ENCODE assay signal across 8 cellular contexts in the genomic region with DNA sequence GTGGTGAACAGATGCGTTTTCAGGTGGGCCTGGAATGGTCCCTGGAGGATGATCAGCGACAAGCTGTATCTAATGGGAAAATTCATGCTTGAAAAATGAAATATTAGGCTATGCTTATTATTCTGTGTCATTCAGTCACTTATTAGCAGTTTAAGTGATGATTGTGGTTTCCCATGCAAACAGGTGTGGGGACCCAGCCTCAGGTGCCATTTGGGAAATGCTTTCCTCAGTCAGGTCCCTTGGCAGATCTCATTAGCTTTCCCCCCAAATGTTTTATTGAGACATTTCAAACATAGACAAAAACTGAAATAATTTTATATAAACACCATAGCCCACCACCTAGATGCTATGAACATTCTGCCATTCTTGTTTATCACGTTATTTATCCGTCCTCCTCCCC. TPM values are rescaled to one million over a fixed set of nuclear protein-coding genes. Genes with fewer than 3 reads are reported as not detected.
DNase-seq lines count a peak whose midpoint lies in the region; ATAC-seq and TF ChIP-seq lines count a peak whose summit lies in the region.

No MANE protein-coding gene starts in this region.

- no peak overlapping the region for H3K4me3 ChIP-seq in KMS-11 (IDR thresholded peaks at IDR 0.05; ENCODE audit: insufficient read depth, low read depth, low read length)
- peak overlapping the region; percentile 41 for H3K4me3 ChIP-seq in choroid plexus epithelial cell (ENCODE audit: low read depth, low read length)

- peaks cover 31 to 39% of the 10 kb centered on the region in 2 donors for H3K4me1 Mint-ChIP-seq in natural killer cell treated with Interleukin-12 subunit alpha and Interleukin-12 subunit beta and Interleukin-15 and Interleukin-18, amount 100 ng/mL, for 72 hours (ENCODE audit: low read depth in 2 of 2)

- H3K79me2 ChIP-seq in KMS-11 (ENCODE audit: insufficient read depth, low read depth), result no peaks in the 10 kb centered on the region

- no peaks in the 10 kb centered on the region for H3K36me3 ChIP-seq in KMS-11 (ENCODE audit: insufficient read depth)

- H3K9ac ChIP-seq in KMS-11, result peak overlapping the region; percentile 60; the same call in 1 of the 2 replicates

- peak overlapping the region; percentile 94 for H2AFZ ChIP-seq in KMS-11 (ENCODE audit: low read depth)

- H3K27ac Mint-ChIP-seq in natural killer cell treated with Interleukin-12 subunit alpha and Interleukin-12 subunit beta and Interleukin-15 and Interleukin-18, amount 100 ng/mL, for 72 hours, result peak overlapping the region; percentile 89 to 94

- H3K27ac ChIP-seq in C4-2B (peak overlapping the region; percentile 11; the same call in 1 of the 2 replicates), KMS-11 (no peak overlapping the region)

- DNase-seq in choroid plexus epithelial cell (ENCODE audit: low read depth), result no peak
- DNase-seq in natural killer cell treated with Interleukin-12 subunit alpha and Interleukin-12 subunit beta and Interleukin-15 and Interleukin-18, amount 100 ng/mL, for 72 hours (ENCODE audit: low spot score), result no peak
- DNase-seq in SKM-1 (lab: John Stamatoyannopoulos, UW; ENCODE audit: unreplicated experiment), result no peak
- no peak for DNase-seq in NK-92 (lab: John Stamatoyannopoulos, UW; ENCODE audit: unreplicated experiment)
- DNase-seq in SIG-M5 (lab: John Stamatoyannopoulos, UW), result no peak

- H3K27me3 ChIP-seq in KMS-11 (ENCODE audit: insufficient read depth, low read depth), result no peaks in the 10 kb centered on the region

- H4K20me1 ChIP-seq in KMS-11 (ENCODE audit: insufficient read depth), result no peaks in the 10 kb centered on the region

- TF ChIP-seq CTCF in C4-2B (conservative IDR thresholded peaks at IDR 0.05) (no peak), KMS-11 (conservative IDR thresholded peaks at IDR 0.05; ENCODE audit: low read depth, low read length) (no peak), choroid plexus epithelial cell (conservative IDR thresholded peaks at IDR 0.05; ENCODE audit: low read depth, low read length) (no peak)

- no peak for ATAC-seq in natural killer cell treated with Interleukin-12 subunit alpha and Interleukin-12 subunit beta and Interleukin-15 and Interleukin-18, amount 100 ng/mL, for 72 hours
- no peak for ATAC-seq in HG02642 (IDR thresholded peaks at IDR 0.05; ENCODE audit: poor library complexity, unreplicated experiment)

- no peaks in the 10 kb centered on the region for H3K9me3 Mint-ChIP-seq in natural killer cell treated with Interleukin-12 subunit alpha and Interleukin-12 subunit beta and Interleukin-15 and Interleukin-18, amount 100 ng/mL, for 72 hours

- H3K27me3 Mint-ChIP-seq in natural killer cell treated with Interleukin-12 subunit alpha and Interleukin-12 subunit beta and Interleukin-15 and Interleukin-18, amount 100 ng/mL, for 72 hours, result no peaks in the 10 kb centered on the region

- peak overlapping the region; percentile 73 for H3K4me2 ChIP-seq in KMS-11

- peaks cover 20% of the 10 kb centered on the region for H3K4me1 ChIP-seq in KMS-11 (ENCODE audit: low read depth, poor library complexity, severe bottlenecking)

- no peaks in the 10 kb centered on the region for H3K36me3 Mint-ChIP-seq in natural killer cell treated with Interleukin-12 subunit alpha and Interleukin-12 subunit beta and Interleukin-15 and Interleukin-18, amount 100 ng/mL, for 72 hours

- peak overlapping the region; percentile 99 for H3K4me3 Mint-ChIP-seq in natural killer cell treated with Interleukin-12 subunit alpha and Interleukin-12 subunit beta and Interleukin-15 and Interleukin-18, amount 100 ng/mL, for 72 hours

RNA-seq across cellular contexts. Expression of a gene that starts 0.4 kb away (rescaled TPM):
- total RNA-seq in natural killer cell treated with Interleukin-12 subunit alpha and Interleukin-12 subunit beta and Interleukin-15 and Interleukin-18, amount 100 ng/mL, for 72 hours, result 10 to 100 TPM; 47.2 to 81.7 TPM
